Comparison of ENCODE assay signal across 8 cellular contexts in the genomic region with DNA sequence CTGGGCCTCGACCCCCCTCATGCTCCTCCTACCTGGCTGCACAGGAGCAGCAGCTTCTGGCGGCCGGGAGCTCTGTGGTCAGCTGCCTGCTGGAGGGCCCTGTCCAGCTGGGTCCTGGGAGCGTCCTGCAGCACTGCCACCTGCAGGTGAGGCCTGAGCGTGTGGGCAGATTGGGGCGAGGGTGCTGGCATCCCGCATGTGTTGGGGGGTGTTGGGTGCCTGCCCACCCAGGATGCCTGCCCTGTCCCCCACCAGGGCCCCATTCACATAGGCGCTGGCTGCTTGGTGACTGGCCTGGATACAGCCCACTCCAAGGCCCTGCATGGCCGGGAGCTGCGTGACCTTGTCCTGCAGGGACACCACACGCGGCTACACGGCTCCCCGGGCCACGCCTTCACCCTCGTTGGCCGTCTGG. TPM values are rescaled to one million over a fixed set of nuclear protein-coding genes. Genes with fewer than 3 reads are reported as not detected.
DNase-seq lines count a peak whose midpoint lies in the region; ATAC-seq, FAIRE-seq and TF ChIP-seq lines count a peak whose summit lies in the region.

No MANE protein-coding gene starts in this region.

- no peaks in the 10 kb centered on the region for H3K23me2 ChIP-seq in H1 (ENCODE audit: low read depth, low read length)

- no peaks in the 10 kb centered on the region for H3K79me2 ChIP-seq in H1 (ENCODE audit: control insufficient read depth in 1 of 2, insufficient read depth in 2 of 2, low read length in 2 of 2)
- no peaks in the 10 kb centered on the region for H3K79me2 ChIP-seq in mesendoderm (ENCODE audit: control insufficient read depth, insufficient read depth, low read length)

- no peak overlapping the region for H3K4me3 Mint-ChIP-seq in activated naive CD4-positive, alpha-beta T cell treated with anti-CD3 and anti-CD28 coated beads, Interleukin-2, amount 10 ng/mL, durations not matched to agents 7 days and 5 days
- H3K4me3 Mint-ChIP-seq in activated CD4-positive, alpha-beta memory T cell treated with anti-CD3 and anti-CD28 coated beads for 36 hours, result no peak overlapping the region

- CTCF ChIA-PET in H1 (lab: Charles Lee; ENCODE audit: partially characterized antibody), result interaction anchor here (0.6 to 13.6 kb wide), 24 partner anchors 9 to 1368 kb away, joined by 3 to 180 read pairs (median 6); partner anchors contain the start of gene FCSK
- CTCF ChIA-PET in activated naive CD4-positive, alpha-beta T cell treated with anti-CD3 and anti-CD28 coated beads, Interleukin-2, amount 10 ng/mL, durations not matched to agents 7 days and 5 days (lab: Charles Lee), result interaction anchor here (0.6 to 1.2 kb wide), 3 partner anchors 30 to 101 kb away, joined by 3 to 4 read pairs (median 3); no protein-coding TSS in a partner anchor
- CTCF ChIA-PET in activated CD4-positive, alpha-beta memory T cell treated with anti-CD3 and anti-CD28 coated beads for 36 hours (lab: Charles Lee), result no interaction called here

- 85% methylated on average over 17 of the region's 17 CpGs; no CpG with 5 or more reads in 1 of the 2 experiments for WGBS in H1 (ENCODE audit: extremely low coverage in 1 of 2, insufficient coverage in 1 of 2, insufficient read length in 1 of 2, insufficient replicate concordance in 2 of 2, low coverage in 1 of 2, low lambda C conversion rate in 2 of 2, missing lambda C conversion rate in 1 of 2), 2 experiments
- no CpG with 5 or more reads among the region's 17 CpGs for WGBS in mesendoderm (ENCODE audit: extremely low coverage, insufficient coverage, low lambda C conversion rate)

- no peak overlapping the region for H3K9ac ChIP-seq in H1 (replicated peaks in 1 of 4; ENCODE audit: extremely low read depth in 1 of 4, low read depth in 3 of 4, low read length in 3 of 4)
- no peak overlapping the region for H3K9ac ChIP-seq in mesendoderm (ENCODE audit: low read length)

- no peaks in the 10 kb centered on the region for H3K27me3 Mint-ChIP-seq in activated naive CD4-positive, alpha-beta T cell treated with anti-CD3 and anti-CD28 coated beads, Interleukin-2, amount 10 ng/mL, durations not matched to agents 7 days and 5 days
- no peaks in the 10 kb centered on the region for H3K27me3 Mint-ChIP-seq in activated CD4-positive, alpha-beta memory T cell treated with anti-CD3 and anti-CD28 coated beads for 36 hours

- FAIRE-seq in H1 (lab: Jason Lieb, UNC), result no peak
- FAIRE-seq in GM19239 (lab: Jason Lieb, UNC), result no peak

- H2BK12ac ChIP-seq in H1 (ENCODE audit: low read depth, low read length), result no peak overlapping the region

- peaks cover 0 to 2% of the 10 kb centered on the region in 2 experiments for H4K20me1 ChIP-seq in H1 (replicated peaks in 1 of 2; ENCODE audit: control insufficient read depth in 1 of 2, insufficient read depth in 2 of 2, low read length in 2 of 2)

- no peaks in the 10 kb centered on the region for H3K36me3 Mint-ChIP-seq in activated naive CD4-positive, alpha-beta T cell treated with anti-CD3 and anti-CD28 coated beads, Interleukin-2, amount 10 ng/mL, durations not matched to agents 7 days and 5 days
- H3K36me3 Mint-ChIP-seq in activated CD4-positive, alpha-beta memory T cell treated with anti-CD3 and anti-CD28 coated beads for 36 hours, result peaks cover 2% of the 10 kb centered on the region

- H4K8ac ChIP-seq in H1 (ENCODE audit: extremely low read depth, insufficient read depth, low read length) (peak overlapping the region; percentile 77; the same call in 1 of the 2 replicates), mesendoderm (ENCODE audit: low read depth, low read length) (no peak overlapping the region)

- H2BK120ac ChIP-seq in H1 (replicated peaks; ENCODE audit: low read depth, low read length) (no peak overlapping the region), mesendoderm (ENCODE audit: low read depth, low read length) (no peak overlapping the region)

- no peak overlapping the region for H3K18ac ChIP-seq in H1 (ENCODE audit: extremely low read depth, low read length)
- no peak overlapping the region for H3K18ac ChIP-seq in mesendoderm (ENCODE audit: low read length)

- H2AK5ac ChIP-seq in H1 (ENCODE audit: low read depth, low read length), result no peak overlapping the region
- H2AK5ac ChIP-seq in mesendoderm (ENCODE audit: low read length), result no peak overlapping the region

- no peaks in the 10 kb centered on the region; a peak in 1 of 7 replicates for H3K4me1 ChIP-seq in H1 (replicated peaks in 1 of 4; ENCODE audit: control insufficient read depth in 3 of 4, insufficient read depth in 4 of 4, low read length in 3 of 4)
- H3K4me1 ChIP-seq in mesendoderm (ENCODE audit: control insufficient read depth, low read depth, low read length), result no peaks in the 10 kb centered on the region

- H3K9me3 ChIP-seq in H1 (ENCODE audit: insufficient read depth in 2 of 2, low read depth in 1 of 2, low read length in 1 of 2), result no peaks in the 10 kb centered on the region

- no peak overlapping the region for H2BK5ac ChIP-seq in H1 (ENCODE audit: low read depth, low read length)
- no peak overlapping the region for H2BK5ac ChIP-seq in mesendoderm (ENCODE audit: low read length)

- H2AFZ ChIP-seq in H1 (ENCODE audit: low read length), result no peak overlapping the region

- no peak for TF ChIP-seq EP300 in H1 (IDR thresholded peaks at IDR 0.05; ENCODE audit: borderline replicate concordance in 1 of 2, low read depth in 2 of 2, low read length in 2 of 2)

- peak; percentile 55 for DNase-seq in AG20443 (ENCODE audit: low spot score)
- DNase-seq in H1 (ENCODE audit: low read depth in 1 of 2, low spot score in 2 of 2), result peak in 1 of 2 experiments; percentile 74
- DNase-seq in mesendoderm, result peak; percentile 50
- DNase-seq in GM19239 (ENCODE audit: insufficient read length, low spot score), result no peak
- DNase-seq in activated naive CD4-positive, alpha-beta T cell treated with anti-CD3 and anti-CD28 coated beads, Interleukin-2, amount 10 ng/mL, durations not matched to agents 7 days and 5 days, result no peak
- no peak for DNase-seq in activated CD4-positive, alpha-beta memory T cell treated with anti-CD3 and anti-CD28 coated beads for 36 hours

- H3K27ac Mint-ChIP-seq in activated naive CD4-positive, alpha-beta T cell treated with anti-CD3 and anti-CD28 coated beads, Interleukin-2, amount 10 ng/mL, durations not matched to agents 7 days and 5 days, result no peak overlapping the region
- no peak overlapping the region for H3K27ac Mint-ChIP-seq in activated CD4-positive, alpha-beta memory T cell treated with anti-CD3 and anti-CD28 coated beads for 36 hours

- TF ChIP-seq POLR2A in H1 (IDR thresholded peaks at IDR 0.05; ENCODE audit: control extremely low read depth in 1 of 2, low read depth in 2 of 2, low read length in 2 of 2), result no peak

- TF ChIP-seq CTCF in LNCAP (IDR thresholded peaks at IDR 0.05) (peak; percentile 43), H1 (IDR thresholded peaks at IDR 0.05; ENCODE audit: control extremely low read depth in 1 of 3, insufficient read depth in 1 of 3, low read depth in 1 of 3, low read length in 3 of 3) (peak; percentile 80 to 91 (median 84))

- H3K27ac ChIP-seq in H1 (ENCODE audit: low read depth, low read length) (no peak overlapping the region), mesendoderm (ENCODE audit: low read depth, low read length) (no peak overlapping the region)

- H3K4me3 ChIP-seq in H1 (ENCODE audit: extremely low read depth in 1 of 4, insufficient read depth in 2 of 4, low read depth in 3 of 4, low read length in 4 of 4) (no peak overlapping the region), mesendoderm (ENCODE audit: low read length) (no peak overlapping the region)

- peak; percentile 69 to 80 for TF ChIP-seq RAD21 in H1 (IDR thresholded peaks at IDR 0.05 in 1 of 2, conservative IDR thresholded peaks at IDR 0.05 in 1 of 2; ENCODE audit: low read depth in 2 of 2, low read length in 2 of 2)

- H3K27me3 ChIP-seq in H1 (replicated peaks in 1 of 4; ENCODE audit: control insufficient read depth in 3 of 4, extremely low read depth in 1 of 4, insufficient read depth in 3 of 4, low read length in 3 of 4), result no peaks in the 10 kb centered on the region
- H3K27me3 ChIP-seq in mesendoderm (ENCODE audit: insufficient read depth, low read length, poor library complexity), result no peaks in the 10 kb centered on the region

- H3K23ac ChIP-seq in H1 (ENCODE audit: insufficient read length) (no peak overlapping the region), mesendoderm (ENCODE audit: low read length) (no peak overlapping the region)

- ATAC-seq in HG02973 (IDR thresholded peaks at IDR 0.05; ENCODE audit: unreplicated experiment), result no peak

- peak overlapping the region; percentile 65 for H4K91ac ChIP-seq in H1 (replicated peaks; ENCODE audit: insufficient read length, low read length)

- no peaks in the 10 kb centered on the region for H3K36me3 ChIP-seq in H1 (ENCODE audit: control insufficient read depth in 2 of 4, insufficient read depth in 4 of 4, low read length in 3 of 4)
- no peaks in the 10 kb centered on the region for H3K36me3 ChIP-seq in mesendoderm (ENCODE audit: control insufficient read depth, insufficient read depth, low read length)

- no peaks in the 10 kb centered on the region for H3K9me3 Mint-ChIP-seq in activated naive CD4-positive, alpha-beta T cell treated with anti-CD3 and anti-CD28 coated beads, Interleukin-2, amount 10 ng/mL, durations not matched to agents 7 days and 5 days
- no peaks in the 10 kb centered on the region for H3K9me3 Mint-ChIP-seq in activated CD4-positive, alpha-beta memory T cell treated with anti-CD3 and anti-CD28 coated beads for 36 hours

- H3K4me2 ChIP-seq in H1 (ENCODE audit: insufficient read depth in 1 of 2, low read depth in 2 of 2, low read length in 2 of 2) (no peak overlapping the region), mesendoderm (ENCODE audit: low read length) (no peak overlapping the region)

- no peak overlapping the region for H3K4ac ChIP-seq in H1 (replicated peaks; ENCODE audit: insufficient read length, low read depth, low read length)
- H3K4ac ChIP-seq in mesendoderm (ENCODE audit: low read depth, low read length), result no peak overlapping the region

- no peaks in the 10 kb centered on the region for H3K79me1 ChIP-seq in H1 (ENCODE audit: low read depth, low read length)
- H3K79me1 ChIP-seq in mesendoderm (ENCODE audit: low read length), result no peaks in the 10 kb centered on the region

- no peak overlapping the region for H4K5ac ChIP-seq in H1 (ENCODE audit: insufficient read length, low read depth, low read length)
- no peak overlapping the region for H4K5ac ChIP-seq in mesendoderm (ENCODE audit: low read length)

- intact Hi-C loops in activated CD4-positive, alpha-beta memory T cell treated with anti-CD3 and anti-CD28 coated beads for 36 hours (cut with micrococcal nuclease), result no loop called here

- POLR2A ChIA-PET in H1 (lab: Charles Lee; ENCODE audit: partially characterized antibody), result interaction anchor here (0.7 to 4.2 kb wide), 8 partner anchors 8 to 219 kb away, joined by 3 to 36 read pairs (median 3); partner anchors contain the start of genes DDX19A and EXOSC6
- POLR2A ChIA-PET in activated CD4-positive, alpha-beta memory T cell treated with anti-CD3 and anti-CD28 coated beads for 36 hours (lab: Charles Lee), result interaction anchor here (0.6 kb wide), 1 partner anchor 16 kb away, joined by 4 read pairs; no protein-coding TSS in a partner anchor

- H3K56ac ChIP-seq in H1 (replicated peaks; ENCODE audit: insufficient read length, low read depth, low read length), result no peak overlapping the region
- H3K56ac ChIP-seq in mesendoderm (ENCODE audit: low read length), result peak overlapping the region; percentile 62

- H2BK20ac ChIP-seq in H1 (ENCODE audit: low read length), result no peak overlapping the region

- no peak overlapping the region for H2BK15ac ChIP-seq in H1 (ENCODE audit: low read length)
- no peak overlapping the region for H2BK15ac ChIP-seq in mesendoderm (replicated peaks; ENCODE audit: low read depth)

- no peaks in the 10 kb centered on the region for H3K4me1 Mint-ChIP-seq in activated naive CD4-positive, alpha-beta T cell treated with anti-CD3 and anti-CD28 coated beads, Interleukin-2, amount 10 ng/mL, durations not matched to agents 7 days and 5 days
- peaks cover 4% of the 10 kb centered on the region for H3K4me1 Mint-ChIP-seq in activated CD4-positive, alpha-beta memory T cell treated with anti-CD3 and anti-CD28 coated beads for 36 hours (ENCODE audit: low read depth)

- H3K14ac ChIP-seq in H1 (ENCODE audit: insufficient read length), result no peak overlapping the region

RNA-seq across cellular contexts. Expression of gene FCSK, which starts 16.5 kb away (rescaled TPM):
- 3.4 and 4.6 TPM in 2 replicates for total RNA-seq in H1 (2021; fragmentation: NEBNext Ultra II Directional; extraction: Animal tissue kit (Norgen Biotek cat#: 25700))
- polyA plus RNA-seq in H1 (2011; rRNA removed), result 5.1 and 5.5 TPM in 2 replicates
- 4.4 TPM for polyA plus RNA-seq in H1 (2011; cell fraction: cytosol; rRNA removed)
- polyA plus RNA-seq in H1 (2011; cell fraction: nucleus; rRNA removed), result 16.1 TPM
- 4.1 to 5.8 TPM (median 4.7 TPM) in 4 replicates for polyA plus RNA-seq in H1 (2012, experiment 1 of 2)
- polyA plus RNA-seq in H1 (2012, experiment 2 of 2), result 3.7 TPM
- 2.4 TPM for polyA plus RNA-seq in H1 (2013, experiment 1 of 2)
- polyA plus RNA-seq in H1 (2013, experiment 2 of 2), result 2.2 TPM
- polyA minus RNA-seq in H1 (2011; rRNA and poly(A)+ RNA removed), result 3.7 and 3.9 TPM in 2 replicates
- polyA minus RNA-seq in H1 (2011; cell fraction: cytosol; rRNA and poly(A)+ RNA removed), result 5.1 TPM
- polyA minus RNA-seq in H1 (2011; cell fraction: nucleus; rRNA and poly(A)+ RNA removed), result 3.6 TPM
- 1.4 TPM for polyA plus RNA-seq in mesendoderm (2013, experiment 1 of 2)
- polyA plus RNA-seq in mesendoderm (2013, experiment 2 of 2), result 1.4 TPM
- total RNA-seq in activated CD4-positive, alpha-beta memory T cell treated with anti-CD3 and anti-CD28 coated beads for 36 hours, result 10 to 100 TPM; 13.1 to 14.0 TPM

RNA-seq across cellular contexts. Expression of gene ST3GAL2, which starts 32.0 kb away (rescaled TPM):
- total RNA-seq in H1 (2021; fragmentation: NEBNext Ultra II Directional; extraction: Animal tissue kit (Norgen Biotek cat#: 25700)), result 39.3 and 39.7 TPM in 2 replicates
- polyA plus RNA-seq in H1 (2011; rRNA removed), result 14.4 and 30.5 TPM in 2 replicates
- 16.9 TPM for polyA plus RNA-seq in H1 (2011; cell fraction: cytosol; rRNA removed)
- polyA plus RNA-seq in H1 (2011; cell fraction: nucleus; rRNA removed), result 28.1 TPM
- 19.3 to 24.6 TPM (median 22.0 TPM) in 4 replicates for polyA plus RNA-seq in H1 (2012, experiment 1 of 2)
- polyA plus RNA-seq in H1 (2012, experiment 2 of 2), result 19.9 TPM
- polyA plus RNA-seq in H1 (2013, experiment 1 of 2), result 26.7 TPM
- polyA plus RNA-seq in H1 (2013, experiment 2 of 2), result 27.0 TPM
- polyA minus RNA-seq in H1 (2011; rRNA and poly(A)+ RNA removed), result 33.4 and 49.9 TPM in 2 replicates
- polyA minus RNA-seq in H1 (2011; cell fraction: cytosol; rRNA and poly(A)+ RNA removed), result 43.4 TPM
- polyA minus RNA-seq in H1 (2011; cell fraction: nucleus; rRNA and poly(A)+ RNA removed), result 43.8 TPM
- 23.5 TPM for polyA plus RNA-seq in mesendoderm (2013, experiment 1 of 2)
- polyA plus RNA-seq in mesendoderm (2013, experiment 2 of 2), result 23.1 TPM
- total RNA-seq in activated CD4-positive, alpha-beta memory T cell treated with anti-CD3 and anti-CD28 coated beads for 36 hours, result 10 to 100 TPM; 16.7 to 17.3 TPM

RNA-seq across cellular contexts. Expression of gene COG4, which starts 52.4 kb away (rescaled TPM):
- total RNA-seq in H1 (2021; fragmentation: NEBNext Ultra II Directional; extraction: Animal tissue kit (Norgen Biotek cat#: 25700)), result 46.1 and 52.2 TPM in 2 replicates
- 50.2 and 54.7 TPM in 2 replicates for polyA plus RNA-seq in H1 (2011; rRNA removed)
- 48.3 TPM for polyA plus RNA-seq in H1 (2011; cell fraction: cytosol; rRNA removed)
- polyA plus RNA-seq in H1 (2011; cell fraction: nucleus; rRNA removed), result 94.1 TPM
- polyA plus RNA-seq in H1 (2012, experiment 1 of 2), result 37.1 to 49.2 TPM (median 47.6 TPM) in 4 replicates
- polyA plus RNA-seq in H1 (2012, experiment 2 of 2), result 20.8 TPM
- polyA plus RNA-seq in H1 (2013, experiment 1 of 2), result 32.5 TPM
- 29.9 TPM for polyA plus RNA-seq in H1 (2013, experiment 2 of 2)
- polyA minus RNA-seq in H1 (2011; rRNA and poly(A)+ RNA removed), result 55.9 and 66.3 TPM in 2 replicates
- 29.0 TPM for polyA minus RNA-seq in H1 (2011; cell fraction: cytosol; rRNA and poly(A)+ RNA removed)
- polyA minus RNA-seq in H1 (2011; cell fraction: nucleus; rRNA and poly(A)+ RNA removed), result 22.5 TPM
- polyA plus RNA-seq in mesendoderm (2013, experiment 1 of 2), result 23.8 TPM
- 24.5 TPM for polyA plus RNA-seq in mesendoderm (2013, experiment 2 of 2)
- 10 to 100 TPM; 35.9 to 40.2 TPM for total RNA-seq in activated CD4-positive, alpha-beta memory T cell treated with anti-CD3 and anti-CD28 coated beads for 36 hours

RNA-seq across cellular contexts. Expression of gene SF3B3, which starts 52.7 kb away (rescaled TPM):
- 513 and 521 TPM in 2 replicates for total RNA-seq in H1 (2021; fragmentation: NEBNext Ultra II Directional; extraction: Animal tissue kit (Norgen Biotek cat#: 25700))
- 241 and 261 TPM in 2 replicates for polyA plus RNA-seq in H1 (2011; rRNA removed)
- polyA plus RNA-seq in H1 (2011; cell fraction: cytosol; rRNA removed), result 143 TPM
- 373 TPM for polyA plus RNA-seq in H1 (2011; cell fraction: nucleus; rRNA removed)
- 284 to 337 TPM (median 317 TPM) in 4 replicates for polyA plus RNA-seq in H1 (2012, experiment 1 of 2)
- polyA plus RNA-seq in H1 (2012, experiment 2 of 2), result 63.1 TPM
- polyA plus RNA-seq in H1 (2013, experiment 1 of 2), result 156 TPM
- polyA plus RNA-seq in H1 (2013, experiment 2 of 2), result 141 TPM
- polyA minus RNA-seq in H1 (2011; rRNA and poly(A)+ RNA removed), result 358 and 477 TPM in 2 replicates
- 133 TPM for polyA minus RNA-seq in H1 (2011; cell fraction: cytosol; rRNA and poly(A)+ RNA removed)
- 217 TPM for polyA minus RNA-seq in H1 (2011; cell fraction: nucleus; rRNA and poly(A)+ RNA removed)
- polyA plus RNA-seq in mesendoderm (2013, experiment 1 of 2), result 204 TPM
- polyA plus RNA-seq in mesendoderm (2013, experiment 2 of 2), result 185 TPM
- 100 to 1,000 TPM; 450 to 453 TPM for total RNA-seq in activated CD4-positive, alpha-beta memory T cell treated with anti-CD3 and anti-CD28 coated beads for 36 hours

Comparison
In these comparisons a context has a peak if more than half of its experiments do, and no peak if none do; other contexts are left out.
1. DNase-seq: peak in AG20443 (single experiment) and mesendoderm (single experiment); none in GM19239 (single experiment), activated naive CD4-positive, alpha-beta T cell treated with anti-CD3 and anti-CD28 coated beads, Interleukin-2, amount 10 ng/mL, durations not matched to agents 7 days and 5 days (single experiment) and activated CD4-positive, alpha-beta memory T cell treated with anti-CD3 and anti-CD28 coated beads for 36 hours (single experiment).